17 cellular contexts compared by ENCODE assay signal in the genomic region with DNA sequence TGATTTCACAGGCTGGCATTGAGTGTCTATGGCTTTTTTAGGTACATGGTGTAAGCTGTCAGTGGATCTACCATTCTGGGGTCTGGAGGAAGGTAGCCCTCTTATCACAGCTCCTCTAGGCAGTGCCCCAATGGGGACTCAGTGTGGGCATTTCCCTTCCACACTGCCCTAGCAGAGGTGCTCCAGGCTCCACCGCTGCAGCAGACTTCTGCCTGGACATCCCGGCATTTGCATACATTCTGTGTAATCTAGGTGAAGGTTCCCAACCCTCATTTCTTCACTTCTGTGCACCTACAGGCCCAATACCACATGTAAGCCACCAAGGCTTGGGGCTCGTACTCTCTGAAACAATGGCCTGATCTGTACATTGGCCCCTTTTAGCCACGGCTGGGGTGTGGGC.
"Had no signal": no experiment of that assay in that cellular context is flagged by ENCODE, and none has a peak within 500 bp of the region (broad histone marks: within the 10 kb centered on the region; RNA-seq: fewer than 3 reads in every experiment).

No MANE protein-coding gene starts in this region.

- H3K27ac ChIP-seq: spleen, thyroid gland had no signal

- ATAC-seq: left ventricle myocardium superior; stimulated activated naive B cell treated with anti-CD40 and anti-IgM and Interleukin-4, amounts not matched to agents 10 μg/mL and 1 μg/mL and 100 μg/mL, for 72 hours; WTC11 had no signal

- DNase-seq: activated CD4-positive, alpha-beta T cell treated with anti-CD3 and anti-CD28 coated beads for 4 hours; activated CD8-positive, alpha-beta memory T cell treated with anti-CD3 and anti-CD28 coated beads for 24 hours; activated CD8-positive, alpha-beta memory T cell treated with anti-CD3 and anti-CD28 coated beads, Interleukin-2, amount 50 U/mL, for 48 hours; activated gamma-delta T cell; cerebellar nuclear complex; cortex of kidney; effector CD8-positive, alpha-beta T cell; immature natural killer cell; kidney glomerular epithelial cell; left ventricle myocardium superior; occipital lobe; retina; spleen; stimulated activated CD4-positive, alpha-beta T cell treated with anti-CD3 and anti-CD28 coated beads, Interleukin-4, amount 100 ng/mL, for 4 hours; stimulated activated naive B cell treated with anti-CD40 and anti-IgM and Interleukin-4, amounts not matched to agents 10 μg/mL and 1 μg/mL and 100 μg/mL, for 72 hours; thyroid gland had no signal

- H3K36me3 ChIP-seq: thyroid gland had no signal

- H3K27me3 ChIP-seq: spleen, thyroid gland had no signal

- H3K4me3 ChIP-seq: spleen, thyroid gland had no signal

- H3K9me3 ChIP-seq: thyroid gland had no signal
